4 cellular contexts compared by ENCODE assay signal in the genomic region with DNA sequence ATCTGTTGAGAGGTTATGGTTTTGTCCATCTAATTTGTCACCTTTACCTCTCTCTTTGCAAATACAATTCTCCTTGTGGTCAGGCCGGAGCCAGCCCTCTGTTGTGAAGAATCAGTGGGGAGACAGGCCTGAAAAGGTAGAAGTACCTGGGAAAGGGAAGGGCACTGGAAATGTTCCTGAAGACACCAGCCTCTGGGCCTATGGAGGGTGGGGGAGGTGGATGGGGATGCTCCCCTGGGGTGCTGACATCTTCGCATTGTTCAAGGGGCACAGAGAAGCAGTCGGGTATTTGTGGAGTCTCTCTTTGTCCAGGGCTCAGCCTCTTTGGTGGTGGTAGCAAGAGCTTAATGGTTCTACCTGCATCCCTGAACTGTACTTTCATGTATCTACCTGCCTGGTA.
"Had no signal": no experiment of that assay in that cellular context is flagged by ENCODE, and none has a peak within 500 bp of the region (broad histone marks: within the 10 kb centered on the region; RNA-seq: fewer than 3 reads in every experiment).

No MANE protein-coding gene starts in this region.

- H3K4me3 ChIP-seq: GM23338 had no signal

- H3K4me3 Mint-ChIP-seq: GM23338, H9 had no signal

- DNase-seq: H9, HCEC 1CT, IMR-90 had no signal

- H3K9me3 Mint-ChIP-seq: GM23338, H9 had no signal

- H3K27ac Mint-ChIP-seq: GM23338 had no signal

- ATAC-seq: GM23338 had no signal
